Comparison of ENCODE assay signal across 8 cellular contexts in genomic region chr17:78356163-78356713, GRCh38. TPM values are rescaled to one million over a fixed set of nuclear protein-coding genes. Genes with fewer than 3 reads are reported as not detected.
DNase-seq lines count a peak whose midpoint lies in the region; ATAC-seq and TF ChIP-seq lines count a peak whose summit lies in the region.

No MANE protein-coding gene starts in this region.

- H3K4me3 ChIP-seq in ACC112 (ENCODE audit: low read depth, low read length), result peak overlapping the region; percentile 26; the same call in 1 of the 2 replicates

- ATAC-seq in HG03280 (IDR thresholded peaks at IDR 0.05; ENCODE audit: unreplicated experiment), result peak; percentile 62
- ATAC-seq in left colon, result no peak

- TF ChIP-seq POLR2A in GM19193 (IDR thresholded peaks at IDR 0.05; ENCODE audit: extremely low read depth, insufficient read depth, insufficient read length), result peak; percentile 69

- peaks cover 8% of the 10 kb centered on the region; the same call in 1 of the 2 replicates for H3K36me3 ChIP-seq in ACC112 (ENCODE audit: insufficient read depth, low read length)

- intact Hi-C loops in left colon (cut with DNase I, micrococcal nuclease), result no loop called here

- no peak overlapping the region for H2AFZ ChIP-seq in ACC112 (ENCODE audit: low read length, unreplicated experiment)

- peak overlapping the region; percentile 87 for H3K27ac ChIP-seq in ACC112 (ENCODE audit: low read depth, low read length)

- peaks cover 39% of the 10 kb centered on the region for H3K4me1 ChIP-seq in ACC112 (ENCODE audit: control insufficient read depth, insufficient read depth, low read length, unreplicated experiment)

- DNase-seq in SW 1271 (lab: John Stamatoyannopoulos, UW), result peak; percentile 42 to 74
- DNase-seq in activated naive CD8-positive, alpha-beta T cell treated with anti-CD3 and anti-CD28 coated beads, Interleukin-2, amount 50 U/mL, for 16 hours (ENCODE audit: low read depth, low spot score), result peak; percentile 82
- DNase-seq in left colon, result peak; percentile 68 to 78
- peak; percentile 78 for DNase-seq in stimulated activated CD8-positive, alpha-beta memory T cell treated with anti-CD3 and anti-CD28 coated beads, Interleukin-12 subunit alpha, Interleukin-12 subunit beta, amount 100 ng/mL, for 1 hour (ENCODE audit: low read depth)
- DNase-seq in SKM-1 treated with dmso at 0.1 percent for 144 hours (lab: John Stamatoyannopoulos, UW; ENCODE audit: unreplicated experiment), result no peak

- no peaks in the 10 kb centered on the region for H3K27me3 ChIP-seq in ACC112 (ENCODE audit: insufficient read depth, low read length)

- peaks cover 42% of the 10 kb centered on the region for H3K79me2 ChIP-seq in ACC112 (ENCODE audit: control insufficient read depth, insufficient read depth, low read length, unreplicated experiment)

RNA-seq across cellular contexts. Expression of gene SOCS3, which starts 3.6 kb away (rescaled TPM):
- total RNA-seq in left colon, result 10 to 100 TPM; 11.6 to 33.1 TPM

RNA-seq across cellular contexts. Expression of gene PGS1, which starts 22.2 kb away (rescaled TPM):
- total RNA-seq in left colon, result 10 to 100 TPM; 37.6 to 44.5 TPM
